ENCODE assay signal across 20 cellular contexts in genomic region chr6:142518126-142518525, GRCh38.
DNase-seq lines count a peak whose midpoint lies in the region; ATAC-seq and TF ChIP-seq lines count a peak whose summit lies in the region.
"Had no signal": no experiment of that assay in that cellular context is flagged by ENCODE, and none has a peak within 500 bp of the region (broad histone marks: within the 10 kb centered on the region; RNA-seq: fewer than 3 reads in every experiment).

No MANE protein-coding gene starts in this region.

- H3K4me1 Mint-ChIP-seq in type B pancreatic cell (ENCODE audit: unreplicated experiment): no peaks in the 10 kb centered on the region
- H3K4me1 Mint-ChIP-seq in activated T-cell treated with anti-CD3 and anti-CD28 coated beads, Interleukin-2, amount 50 U/mL, for 72 hours (ENCODE audit: low read depth): peaks cover 6% of the 10 kb centered on the region
- H3K4me1 Mint-ChIP-seq: activated naive CD8-positive, alpha-beta T cell treated with anti-CD3 and anti-CD28 coated beads, Interleukin-2, amount 50 U/mL, for 24 hours; natural killer cell; T-helper 17 cell had no signal

- H3K36me3 ChIP-seq in cardiac muscle cell (no peaks in the 10 kb centered on the region), WERI-Rb-1 (no peaks in the 10 kb centered on the region), uterus (no peaks in the 10 kb centered on the region)
- H3K36me3 ChIP-seq: lower lobe of right lung had no signal

- H3K27me3 ChIP-seq in cardiac muscle cell (no peaks in the 10 kb centered on the region), WERI-Rb-1 (ENCODE audit: insufficient read depth, low read depth, severe bottlenecking) (no peaks in the 10 kb centered on the region), uterus (no peaks in the 10 kb centered on the region)

- DNase-seq in cardiac muscle cell (ENCODE audit: low read depth in 1 of 2, low spot score in 1 of 2) (peak; percentile 34 to 39), cardiac septum (ENCODE audit: low spot score) (no peak), NCI-H1105 treated with DMSO at 0.1 percent for 48 hours (lab: John Stamatoyannopoulos, UW) (peak; percentile 66), WERI-Rb-1 (no peak), type B pancreatic cell (ENCODE audit: extremely low spot score, unreplicated experiment) (no peak), uterus (no peak), NCI-H2107 treated with DMSO at 0.1 percent for 48 hours (lab: John Stamatoyannopoulos, UW; ENCODE audit: unreplicated experiment) (no peak)
- no peak for DNase-seq in activated T-cell treated with anti-CD3 and anti-CD28 coated beads, Interleukin-2, amount 50 U/mL, for 72 hours
- DNase-seq: activated CD8-positive, alpha-beta memory T cell treated with anti-CD3 and anti-CD28 coated beads for 24 hours; activated naive CD8-positive, alpha-beta T cell treated with anti-CD3 and anti-CD28 coated beads, Interleukin-2, amount 50 U/mL, for 24 hours; Karpas-422; lower lobe of right lung; natural killer cell; NCI-H1436 treated with DMSO at 0.1 percent for 48 hours; NCI-H774; RPMI8226; T-helper 17 cell had no signal

- H3K9me3 Mint-ChIP-seq in type B pancreatic cell: peaks cover 8% of the 10 kb centered on the region
- peaks cover 9 to 14% of the 10 kb centered on the region in 2 donors for H3K9me3 Mint-ChIP-seq in activated T-cell treated with anti-CD3 and anti-CD28 coated beads, Interleukin-2, amount 50 U/mL, for 72 hours

- intact Hi-C loops in cardiac septum (cut with DNase I) (no loop called here), uterus (cut with DNase I; ENCODE audit: low total_unique reads) (no loop called here)

- H3K4me3 Mint-ChIP-seq in type B pancreatic cell: peak overlapping the region; percentile 14
- H3K4me3 Mint-ChIP-seq in activated T-cell treated with anti-CD3 and anti-CD28 coated beads, Interleukin-2, amount 50 U/mL, for 72 hours: no peak overlapping the region
- H3K4me3 Mint-ChIP-seq: activated naive CD8-positive, alpha-beta T cell treated with anti-CD3 and anti-CD28 coated beads, Interleukin-2, amount 50 U/mL, for 24 hours; activated T-helper 1 cell treated with anti-CD3 and anti-CD28 coated beads, Interleukin-12 subunit alpha, Interleukin-12 subunit beta, Interleukin-2, Interleukin-4 antibody, amounts not matched to agents 30 ng/mL and 10 ng/mL and 1 ng/mL, durations not matched to agents 14 hours and 24 hours and 36 hours; natural killer cell; T-helper 17 cell had no signal

- no peaks in the 10 kb centered on the region for H3K36me3 Mint-ChIP-seq in type B pancreatic cell
- peaks cover 0 to 12% of the 10 kb centered on the region in 2 donors for H3K36me3 Mint-ChIP-seq in activated T-cell treated with anti-CD3 and anti-CD28 coated beads, Interleukin-2, amount 50 U/mL, for 72 hours (ENCODE audit: insufficient read depth in 2 of 2)
- H3K36me3 Mint-ChIP-seq: natural killer cell had no signal

- no peaks in the 10 kb centered on the region for H3K27me3 Mint-ChIP-seq in type B pancreatic cell
- no peaks in the 10 kb centered on the region for H3K27me3 Mint-ChIP-seq in activated T-cell treated with anti-CD3 and anti-CD28 coated beads, Interleukin-2, amount 50 U/mL, for 72 hours (ENCODE audit: low read depth)

- peaks cover 4% of the 10 kb centered on the region for H3K4me1 ChIP-seq in cardiac muscle cell (ENCODE audit: low read depth)
- H3K4me1 ChIP-seq in uterus: no peaks in the 10 kb centered on the region

- TF ChIP-seq CTCF in cardiac muscle cell (IDR thresholded peaks at IDR 0.05; ENCODE audit: low read depth, low read length) (no peak), WERI-Rb-1 (IDR thresholded peaks at IDR 0.05; ENCODE audit: low read depth, low read length) (no peak), type B pancreatic cell (conservative IDR thresholded peaks at IDR 0.05) (no peak), uterus (IDR thresholded peaks at IDR 0.05) (no peak)

- H3K27ac ChIP-seq in cardiac muscle cell: no peak overlapping the region
- peak overlapping the region; percentile 79 for H3K27ac ChIP-seq in WERI-Rb-1
- no peak overlapping the region for H3K27ac ChIP-seq in uterus
- H3K27ac ChIP-seq: lower lobe of right lung had no signal

- peak overlapping the region; percentile 64 for H3K27ac Mint-ChIP-seq in type B pancreatic cell
- H3K27ac Mint-ChIP-seq in activated T-cell treated with anti-CD3 and anti-CD28 coated beads, Interleukin-2, amount 50 U/mL, for 72 hours: no peak overlapping the region
- H3K27ac Mint-ChIP-seq: activated naive CD8-positive, alpha-beta T cell treated with anti-CD3 and anti-CD28 coated beads, Interleukin-2, amount 50 U/mL, for 24 hours; activated T-helper 1 cell treated with anti-CD3 and anti-CD28 coated beads, Interleukin-12 subunit alpha, Interleukin-12 subunit beta, Interleukin-2, Interleukin-4 antibody, amounts not matched to agents 30 ng/mL and 10 ng/mL and 1 ng/mL, durations not matched to agents 14 hours and 24 hours and 36 hours; natural killer cell; T-helper 17 cell had no signal

- TF ChIP-seq POLR2A in uterus (IDR thresholded peaks at IDR 0.05): no peak

- ATAC-seq in activated T-cell treated with anti-CD3 and anti-CD28 coated beads, Interleukin-2, amount 50 U/mL, for 72 hours (replicated peaks in 1 of 2): no peak
- ATAC-seq: activated naive CD8-positive, alpha-beta T cell treated with anti-CD3 and anti-CD28 coated beads, Interleukin-2, amount 50 U/mL, for 24 hours; esophagus mucosa; lower lobe of right lung; natural killer cell; T-helper 17 cell had no signal

- no peak overlapping the region for H3K4me3 ChIP-seq in cardiac muscle cell
- no peak overlapping the region for H3K4me3 ChIP-seq in WERI-Rb-1 (ENCODE audit: low read depth, low read length)
- no peak overlapping the region for H3K4me3 ChIP-seq in uterus
- H3K4me3 ChIP-seq: lower lobe of right lung, smooth muscle cell had no signal

- H3K9me3 ChIP-seq in cardiac muscle cell (ENCODE audit: low read depth): no peaks in the 10 kb centered on the region
- H3K9me3 ChIP-seq in WERI-Rb-1 (ENCODE audit: severe bottlenecking): no peaks in the 10 kb centered on the region
- no peaks in the 10 kb centered on the region for H3K9me3 ChIP-seq in uterus
- H3K9me3 ChIP-seq: lower lobe of right lung had no signal

Comparison
In these comparisons a context has a peak if more than half of its experiments do, and no peak if none do; other contexts are left out.
1. DNase-seq: peak in cardiac muscle cell (2 of 2) and NCI-H1105 treated with DMSO at 0.1 percent for 48 hours (single experiment); none in cardiac septum (single experiment), WERI-Rb-1 (single experiment), type B pancreatic cell (single experiment), uterus (0 of 2), NCI-H2107 treated with DMSO at 0.1 percent for 48 hours (single experiment) and activated T-cell treated with anti-CD3 and anti-CD28 coated beads, Interleukin-2, amount 50 U/mL, for 72 hours (0 of 2).